Comparison of ENCODE assay signal across 13 cellular contexts in the genomic region with DNA sequence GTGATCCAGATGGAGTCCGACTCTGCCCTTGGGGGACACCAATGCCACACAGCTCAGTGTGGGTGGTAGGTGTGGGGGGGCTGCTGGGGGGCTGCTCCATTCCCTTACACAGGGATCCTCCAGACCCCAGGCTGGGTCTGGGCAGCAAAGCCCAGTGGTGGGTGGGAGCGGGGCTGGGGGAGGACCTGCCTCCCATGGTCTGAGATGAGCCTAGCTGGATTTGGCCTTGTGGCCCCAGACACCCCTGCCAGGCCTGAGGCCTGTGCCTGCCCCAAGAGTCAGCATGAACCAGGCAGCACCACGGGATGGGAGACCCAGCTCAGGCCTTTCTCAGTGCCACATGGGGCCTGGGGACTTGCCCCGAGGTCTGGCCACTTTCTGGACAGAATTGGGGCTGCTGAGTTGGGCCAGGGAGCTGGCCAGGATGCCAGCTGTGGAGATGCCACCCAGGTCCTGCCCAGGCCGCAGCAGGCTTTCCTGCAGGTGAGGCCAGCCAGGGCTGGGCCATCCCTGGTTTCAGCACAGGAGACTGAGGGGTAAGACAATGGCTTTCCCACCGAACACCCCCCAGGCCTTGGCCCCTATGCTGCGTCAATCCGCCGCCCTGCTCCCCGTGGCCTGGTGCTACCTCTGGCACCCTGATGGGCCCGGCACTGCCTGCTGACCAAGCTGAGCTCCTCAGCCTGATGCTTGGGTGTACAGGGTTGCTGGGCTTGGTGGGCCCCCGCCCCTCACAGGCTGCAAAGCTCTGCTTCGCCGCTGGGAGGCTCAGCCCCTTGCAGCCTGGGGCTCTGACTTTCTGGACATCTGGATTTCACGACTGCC. TPM values are rescaled to one million over a fixed set of nuclear protein-coding genes. Genes with fewer than 3 reads are reported as not detected.
A peak's percentile ranks its signal among the peaks of the same experiment; 100 is the strongest.
DNase-seq lines count a peak whose midpoint lies in the region; ATAC-seq and TF ChIP-seq lines count a peak whose summit lies in the region.
"Had no signal": no experiment of that assay in that cellular context is flagged by ENCODE, and none has a peak within 500 bp of the region (broad histone marks: within the 10 kb centered on the region; RNA-seq: fewer than 3 reads in every experiment).

No MANE protein-coding gene starts in this region.

- in situ Hi-C loops in Panc1 (cut with HindIII; ENCODE audit: low pct_unique_long_range_greater_than_20kb, low sequenced_read_pairs), result no loop called here

- H3K36me3 Mint-ChIP-seq in Caco-2 (ENCODE audit: insufficient read depth, unreplicated experiment) (peaks cover 34% of the 10 kb centered on the region), neural progenitor cell (no peaks in the 10 kb centered on the region)
- H3K36me3 Mint-ChIP-seq: natural killer cell had no signal

- H3K27ac Mint-ChIP-seq in Caco-2 (ENCODE audit: unreplicated experiment), result no peak overlapping the region
- peak overlapping the region; percentile 76 for H3K27ac Mint-ChIP-seq in neural progenitor cell
- H3K27ac Mint-ChIP-seq: activated T-helper 2 cell treated with anti-CD3 and anti-CD28 coated beads, Interferon-gamma antibody, Interleukin-2, Interleukin-4, amounts not matched to agents 10 μg/mL and 5 μg/mL and 100 μg/mL, durations not matched to agents 14 hours and 24 hours and 36 hours; natural killer cell had no signal

- H3K9me3 ChIP-seq in Caco-2, result no peaks in the 10 kb centered on the region
- H3K9me3 ChIP-seq in Panc1 (ENCODE audit: control insufficient read depth, insufficient read depth, low read depth, low read length), result no peaks in the 10 kb centered on the region
- H3K9me3 ChIP-seq in neural progenitor cell (ENCODE audit: low read depth), result no peaks in the 10 kb centered on the region

- intact Hi-C loops in Caco-2 (cut with micrococcal nuclease; ENCODE audit: unreplicated experiment), result no loop called here
- intact Hi-C loops in Panc1 (cut with micrococcal nuclease; ENCODE audit: unreplicated experiment), result no loop called here

- H3K9me3 Mint-ChIP-seq in Caco-2 (ENCODE audit: unreplicated experiment) (no peaks in the 10 kb centered on the region), neural progenitor cell (no peaks in the 10 kb centered on the region)
- H3K9me3 Mint-ChIP-seq: activated T-helper 2 cell treated with anti-CD3 and anti-CD28 coated beads, Interferon-gamma antibody, Interleukin-2, Interleukin-4, amounts not matched to agents 10 μg/mL and 5 μg/mL and 100 μg/mL, durations not matched to agents 14 hours and 24 hours and 36 hours; central memory CD8-positive, alpha-beta T cell; natural killer cell had no signal

- H3K27me3 Mint-ChIP-seq in Caco-2 (ENCODE audit: insufficient read depth, unreplicated experiment), result no peaks in the 10 kb centered on the region
- H3K27me3 Mint-ChIP-seq in neural progenitor cell (ENCODE audit: insufficient read depth, low read depth), result peaks cover 2% of the 10 kb centered on the region
- H3K27me3 Mint-ChIP-seq: central memory CD8-positive, alpha-beta T cell had no signal

- TF ChIP-seq CTCF in Caco-2 (IDR thresholded peaks at IDR 0.05; ENCODE audit: insufficient read depth in 1 of 2, low read depth in 1 of 2, low read length in 1 of 2, severe bottlenecking in 1 of 2, unreplicated experiment in 1 of 2) (peak; percentile 34 to 49), Panc1 (IDR thresholded peaks at IDR 0.05) (peak; percentile 73; the same call in 1 of the 2 replicates), fibroblast of the aortic adventitia (IDR thresholded peaks at IDR 0.05; ENCODE audit: insufficient read depth, low read length) (peak; percentile 23), neural progenitor cell (IDR thresholded peaks at IDR 0.05) (peak; percentile 53)

- H3K36me3 ChIP-seq in Caco-2 (ENCODE audit: control insufficient read depth, insufficient read depth, low read length) (no peaks in the 10 kb centered on the region), Panc1 (ENCODE audit: control insufficient read depth, insufficient read depth, low read length) (no peaks in the 10 kb centered on the region), neural progenitor cell (no peaks in the 10 kb centered on the region)

- no peak overlapping the region for H3K4me3 ChIP-seq in Caco-2 (ENCODE audit: low read depth, low read length)
- H3K4me3 ChIP-seq in Panc1 (ENCODE audit: low read depth in 2 of 2, low read length in 2 of 2), result no peak overlapping the region
- no peak overlapping the region for H3K4me3 ChIP-seq in fibroblast of the aortic adventitia (ENCODE audit: low read depth, low read length)
- H3K4me3 ChIP-seq in neural progenitor cell, result no peak overlapping the region

- H3K4me3 Mint-ChIP-seq in Caco-2 (ENCODE audit: unreplicated experiment), result no peak overlapping the region
- no peak overlapping the region for H3K4me3 Mint-ChIP-seq in neural progenitor cell
- H3K4me3 Mint-ChIP-seq: central memory CD8-positive, alpha-beta T cell; natural killer cell had no signal

- POLR2A ChIA-PET in Caco-2 (lab: Charles Lee), result interaction anchor here (0.6 kb wide), 1 partner anchor 14 kb away, joined by 5 read pairs; no protein-coding TSS in a partner anchor
- POLR2A ChIA-PET in Panc1 (lab: Charles Lee), result interaction anchor here (0.5 kb wide), 1 partner anchor 86 kb away, joined by 4 read pairs; no protein-coding TSS in a partner anchor

- DNase-seq in Caco-2 (peak; percentile 30 to 42), Panc1 (ENCODE audit: low read depth, low spot score) (no peak), fibroblast of the aortic adventitia (ENCODE audit: low read depth) (no peak), neural progenitor cell (ENCODE audit: low spot score) (peak; percentile 66), SIG-M5 treated with dmso at 0.1 percent for 504 hours (lab: John Stamatoyannopoulos, UW; ENCODE audit: unreplicated experiment) (no peak)
- no peak for DNase-seq in activated CD8-positive, alpha-beta memory T cell treated with anti-CD3 and anti-CD28 coated beads for 24 hours
- DNase-seq: COR-L47, natural killer cell, SHP77 had no signal

- BruUV-seq in Caco-2 (replicated peaks; lab: Mats Ljungman, UMichigan) (no TSS peak), Panc1 (replicated peaks; lab: Mats Ljungman, UMichigan) (no TSS peak)

- 0 out of 2 replicates have a peak, but pooled peaks have one; percentile 5 for ATAC-seq in Panc1
- no peak for ATAC-seq in GM19452 (IDR thresholded peaks at IDR 0.05; ENCODE audit: unreplicated experiment)
- no peak for ATAC-seq in GM21786 (IDR thresholded peaks at IDR 0.05; ENCODE audit: unreplicated experiment)
- ATAC-seq: natural killer cell had no signal

- CTCF ChIA-PET in Caco-2 (lab: Charles Lee) (interaction anchor here (0.5 to 1.5 kb wide), 12 partner anchors 9 to 380 kb away, joined by 3 to 4 read pairs (median 3); a partner anchor contains a TSS), Panc1 (lab: Charles Lee) (interaction anchor here (0.6 to 1.3 kb wide), 3 partner anchors 11 to 174 kb away, joined by 3 to 5 read pairs (median 4); no protein-coding TSS in a partner anchor)

- no peak overlapping the region for H2AFZ ChIP-seq in neural progenitor cell (replicated peaks)

- H3K4me2 ChIP-seq in neural progenitor cell, result no peak overlapping the region

- no peak overlapping the region for H3K27ac ChIP-seq in Panc1 (ENCODE audit: low read length)
- H3K27ac ChIP-seq in neural progenitor cell, result no peak overlapping the region

- H3K4me1 Mint-ChIP-seq in Caco-2 (ENCODE audit: low read depth, unreplicated experiment) (peaks cover 22% of the 10 kb centered on the region), neural progenitor cell (peaks cover 11% of the 10 kb centered on the region)

- no peaks in the 10 kb centered on the region for H3F3A ChIP-seq in neural progenitor cell (ENCODE audit: low read depth)

- no peak overlapping the region for H3K9ac ChIP-seq in neural progenitor cell

- H3K4me1 ChIP-seq in Caco-2, result peaks cover 26% of the 10 kb centered on the region
- peaks cover 33% of the 10 kb centered on the region for H3K4me1 ChIP-seq in Panc1 (ENCODE audit: control insufficient read depth, insufficient read depth, low read length)
- H3K4me1 ChIP-seq in neural progenitor cell, result no peaks in the 10 kb centered on the region

- H3K27me3 ChIP-seq in Caco-2 (replicated peaks; ENCODE audit: control insufficient read depth, insufficient read depth, low read length) (no peaks in the 10 kb centered on the region), Panc1 (ENCODE audit: control insufficient read depth, insufficient read depth, low read length) (no peaks in the 10 kb centered on the region), neural progenitor cell (no peaks in the 10 kb centered on the region)

- peaks cover 28% of the 10 kb centered on the region for H4K20me1 ChIP-seq in neural progenitor cell (ENCODE audit: low read depth)

- H3K79me2 ChIP-seq in neural progenitor cell (ENCODE audit: low read depth), result no peaks in the 10 kb centered on the region

RNA-seq across cellular contexts. Expression of a gene that starts 24.2 kb away (rescaled TPM):
- total RNA-seq in Caco-2 (2022) (74.9 and 79.4 TPM in 2 replicates), Panc1 (2021; ENCODE audit: unreplicated experiment) (41.5 TPM), fibroblast of the aortic adventitia (ENCODE audit: low replicate concordance) (13.8 and 32.8 TPM in 2 replicates), neural progenitor cell (ENCODE audit: low replicate concordance) (40.3 and 59.3 TPM in 2 replicates)
- 29.2 TPM for polyA plus RNA-seq in Panc1 (2012; ENCODE audit: insufficient read length)

Comparison
In these comparisons a context has a peak if more than half of its experiments do, and no peak if none do; other contexts are left out.
1. DNase-seq: peak in Caco-2 (2 of 2) and neural progenitor cell (single experiment); none in Panc1 (single experiment), fibroblast of the aortic adventitia (single experiment), SIG-M5 treated with dmso at 0.1 percent for 504 hours (single experiment) and activated CD8-positive, alpha-beta memory T cell treated with anti-CD3 and anti-CD28 coated beads for 24 hours (single experiment).
2. CTCF ChIP-seq: peak in every context shown above with its lines; median percentile 73 in Panc1; 53 in neural progenitor cell; 42 in Caco-2; 23 in fibroblast of the aortic adventitia.